In the genomic region with DNA sequence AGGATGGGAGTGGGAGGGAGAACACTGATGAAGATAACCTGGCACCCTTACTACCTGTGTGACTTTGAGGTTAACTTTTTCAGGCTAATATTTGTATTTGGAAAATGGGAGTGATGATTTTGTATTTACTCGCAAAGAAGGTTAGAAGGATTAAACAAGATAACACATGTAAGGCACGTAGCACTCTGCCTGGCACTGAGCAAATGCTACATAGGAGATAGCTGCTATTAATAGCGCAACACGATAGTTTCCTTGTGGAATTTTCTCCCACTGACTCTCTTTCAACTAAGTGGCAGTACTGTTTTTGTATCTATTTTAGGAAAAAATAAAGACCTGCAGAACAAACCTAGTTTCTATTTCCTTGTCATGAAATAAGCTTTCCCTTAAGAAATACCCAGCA, we compare ENCODE assay signal across 1 cellular context.
TF ChIP-seq lines count a peak whose summit lies in the region.

No MANE protein-coding gene starts in this region.

TF ChIP-seq in K562, 482 proteins besides CTCF, POLR2A, EP300 and RAD21:
- TF ChIP-seq TCFL5 (CRISPR knock-in tag; conservative IDR thresholded peaks at IDR 0.05) (no peak), C11orf30 (IDR thresholded peaks at IDR 0.05; ENCODE audit: low read depth) (no peak)
